Comparison of ENCODE assay signal across 22 cellular contexts in the genomic region with DNA sequence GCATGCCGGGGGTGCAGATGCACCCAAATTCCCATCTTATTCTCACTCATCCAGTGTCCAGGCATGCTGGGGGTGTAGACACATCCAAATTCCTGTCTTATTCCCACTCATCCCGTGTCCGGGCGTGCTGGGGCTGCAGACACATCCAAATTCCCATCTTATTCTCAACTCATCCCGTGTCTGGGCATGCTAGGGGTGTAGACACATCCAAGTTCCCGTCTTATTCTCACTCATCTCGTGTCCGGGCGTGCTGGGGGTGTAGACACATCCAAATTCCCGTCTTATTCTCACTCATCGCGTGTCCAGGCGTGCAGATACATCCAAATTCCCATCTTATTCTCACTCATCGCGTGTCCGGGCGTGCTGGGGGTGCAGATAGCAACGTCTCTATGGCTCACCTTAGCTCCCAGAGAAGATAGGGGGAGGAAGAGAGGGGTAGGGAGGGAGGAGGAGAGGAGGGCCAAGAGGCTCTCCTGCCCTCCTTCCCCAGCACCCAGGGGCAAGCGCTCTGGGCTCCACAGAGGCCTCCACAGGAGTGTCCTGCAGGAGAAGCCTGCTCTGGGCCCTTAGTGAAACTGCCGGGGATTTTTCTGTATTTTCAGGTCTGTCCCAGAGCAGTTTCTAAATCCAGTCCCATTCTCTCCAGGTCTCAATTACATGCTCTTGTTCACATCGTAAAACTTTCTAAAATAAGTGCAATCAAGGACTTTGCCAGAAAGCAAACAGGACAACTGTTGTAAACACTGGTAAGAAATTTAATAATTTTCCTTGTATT.
DNase-seq lines count a peak whose midpoint lies in the region; ATAC-seq, FAIRE-seq and TF ChIP-seq lines count a peak whose summit lies in the region.
"Had no signal": no experiment of that assay in that cellular context is flagged by ENCODE, and none has a peak within 500 bp of the region (broad histone marks: within the 10 kb centered on the region; RNA-seq: fewer than 3 reads in every experiment).

No MANE protein-coding gene starts in this region.

- no peak overlapping the region for H3K4me2 ChIP-seq in A549
- no peak overlapping the region for H3K4me2 ChIP-seq in H9 (ENCODE audit: insufficient read depth, insufficient read length, low read length)

- H3K9me3 Mint-ChIP-seq in H9 (peaks cover 12 to 17% of the 10 kb centered on the region in 2 experiments), naive B cell (peaks cover 0 to 15% (median 3%) of the 10 kb centered on the region in 7 donors)
- H3K9me3 Mint-ChIP-seq in effector memory CD8-positive, alpha-beta T cell, result peaks cover 6 to 13% of the 10 kb centered on the region in 2 donors

- H3K23me2 ChIP-seq in H9 (ENCODE audit: insufficient read length, low read depth, low read length, poor library complexity, severe bottlenecking), result no peaks in the 10 kb centered on the region

- H3K36me3 Mint-ChIP-seq in H9 (ENCODE audit: insufficient read depth in 1 of 3, low read depth in 3 of 3), result peaks cover 7 to 19% (median 10%) of the 10 kb centered on the region in 3 experiments
- peaks cover 6% of the 10 kb centered on the region for H3K36me3 Mint-ChIP-seq in effector memory CD8-positive, alpha-beta T cell (ENCODE audit: insufficient read depth)
- peaks cover 0 to 16% of the 10 kb centered on the region in 2 donors for H3K36me3 Mint-ChIP-seq in naive B cell

- H3K79me2 ChIP-seq in H9 (ENCODE audit: insufficient read depth, low read length), result no peaks in the 10 kb centered on the region

- H2BK12ac ChIP-seq in H9 (ENCODE audit: insufficient read length, low read depth, low read length), result no peak overlapping the region

- no peak overlapping the region for H2BK120ac ChIP-seq in H9 (ENCODE audit: low read depth, low read length, poor library complexity, severe bottlenecking)

- no peak overlapping the region for H2BK5ac ChIP-seq in H9 (ENCODE audit: insufficient read length, low read length)

- no peak overlapping the region for H3K4ac ChIP-seq in H9 (ENCODE audit: low read depth, low read length)

- no peak for TF ChIP-seq CTCF in A549 (IDR thresholded peaks at IDR 0.05)
- TF ChIP-seq CTCF in H9 (conservative IDR thresholded peaks at IDR 0.05), result no peak

- POLR2A ChIA-PET in A549 (lab: Yijun Ruan, JAX), result no interaction called here

- H3K4me1 Mint-ChIP-seq in H9 (no peaks in the 10 kb centered on the region), naive B cell (peaks cover 3 to 16% (median 7%) of the 10 kb centered on the region in 3 donors)
- peaks cover 16 to 20% of the 10 kb centered on the region in 2 donors for H3K4me1 Mint-ChIP-seq in effector memory CD8-positive, alpha-beta T cell (ENCODE audit: low read depth in 2 of 2)

- H3K27me3 Mint-ChIP-seq in H9 (ENCODE audit: low read depth) (peaks cover 3% of the 10 kb centered on the region; the same call in 1 of the 2 replicates), naive B cell (no peaks in the 10 kb centered on the region)
- H3K27me3 Mint-ChIP-seq in effector memory CD8-positive, alpha-beta T cell, result no peaks in the 10 kb centered on the region

- H3K4me3 Mint-ChIP-seq in H9, result peak overlapping the region in 1 of 2 experiments; percentile 43; a peak in 1 of 5 replicates
- no peak overlapping the region for H3K4me3 Mint-ChIP-seq in effector memory CD8-positive, alpha-beta T cell
- no peak overlapping the region for H3K4me3 Mint-ChIP-seq in naive B cell
- H3K4me3 Mint-ChIP-seq: activated naive CD8-positive, alpha-beta T cell treated with anti-CD3 and anti-CD28 coated beads, Interleukin-2, amount 50 U/mL, for 24 hours; T-helper 2 cell treated with Interferon-gamma antibody and Interleukin-4, amounts not matched to agents 5 μg/mL and 100 μg/mL, for 36 hours had no signal

- TF ChIP-seq EP300 in A549 (IDR thresholded peaks at IDR 0.05), result no peak

- H3K56ac ChIP-seq in H9 (ENCODE audit: insufficient read length, low read depth, low read length), result no peak overlapping the region

- H4K8ac ChIP-seq in H9 (replicated peaks; ENCODE audit: insufficient read length, low read depth, low read length), result no peak overlapping the region

- no peaks in the 10 kb centered on the region for H3K4me1 ChIP-seq in A549
- H3K4me1 ChIP-seq in H9 (ENCODE audit: insufficient read depth, low read length), result no peaks in the 10 kb centered on the region

- no peak overlapping the region for H2BK15ac ChIP-seq in H9 (ENCODE audit: low read depth, low read length)

- no peak for TF ChIP-seq POLR2A in A549 (IDR thresholded peaks at IDR 0.05; ENCODE audit: low read length)

- no peak overlapping the region for H3K18ac ChIP-seq in H9 (ENCODE audit: insufficient read length, low read depth, low read length)

- no peak overlapping the region for H3K14ac ChIP-seq in H9 (ENCODE audit: insufficient read depth, low read length)

- CTCF ChIA-PET in A549 (lab: Yijun Ruan, JAX), result no interaction called here

- no peak for DNase-seq in A549 (ENCODE audit: low read depth in 1 of 2, low spot score in 1 of 2)
- DNase-seq in H9, result peak; percentile 22
- DNase-seq in effector memory CD8-positive, alpha-beta T cell, result no peak
- DNase-seq in naive B cell, result no peak
- DNase-seq in amniotic stem cell (lab: John Stamatoyannopoulos, UW), result no peak
- DNase-seq in OCI-M1 (lab: John Stamatoyannopoulos, UW), result no peak
- DNase-seq in NCI-H774 (lab: John Stamatoyannopoulos, UW), result no peak
- DNase-seq in SHP77 treated with DMSO at 0.1 percent for 48 hours (lab: John Stamatoyannopoulos, UW), result no peak
- DNase-seq: activated naive CD8-positive, alpha-beta T cell treated with anti-CD3 and anti-CD28 coated beads, Interleukin-2, amount 50 U/mL, for 24 hours; activated T-cell treated with anti-CD3 and anti-CD28 coated beads, Interleukin-2, amount 50 U/mL, for 1 hour; effector CD4-positive, alpha-beta T cell; GDM1; hypothalamus; MM.1S; NCI-H1930; SIG-M5; stimulated activated CD4-positive, alpha-beta T cell treated with anti-CD3 and anti-CD28 coated beads, Interleukin-4, amount 100 ng/mL, for 24 hours had no signal

- H3K27ac ChIP-seq in A549 (peak overlapping the region in 1 of 2 experiments; percentile 0; a peak in 1 of 6 replicates), H9 (ENCODE audit: insufficient read length, low read depth, low read length) (no peak overlapping the region)
- H3K27ac ChIP-seq: thoracic aorta had no signal

- no peak overlapping the region for H2BK20ac ChIP-seq in H9 (ENCODE audit: low read depth, low read length, poor library complexity, severe bottlenecking)

- no peak overlapping the region for H3K27ac Mint-ChIP-seq in H9
- peak overlapping the region; percentile 54 to 61 for H3K27ac Mint-ChIP-seq in effector memory CD8-positive, alpha-beta T cell
- H3K27ac Mint-ChIP-seq in naive B cell, result peak overlapping the region in 4 of 6 donors; percentile 3 to 93 (median 40)
- H3K27ac Mint-ChIP-seq: activated naive CD8-positive, alpha-beta T cell treated with anti-CD3 and anti-CD28 coated beads, Interleukin-2, amount 50 U/mL, for 24 hours had no signal

- TF ChIP-seq RAD21 in A549 (conservative IDR thresholded peaks at IDR 0.05 in 1 of 2, IDR thresholded peaks at IDR 0.05 in 1 of 2), result no peak

- H4K20me1 ChIP-seq in H9 (ENCODE audit: control insufficient read depth, insufficient read depth, insufficient read length), result no peaks in the 10 kb centered on the region

- ATAC-seq in A549 (peak; percentile 27 to 56; a peak in 3 of 6 replicates), naive B cell (ENCODE audit: low read depth in 2 of 2) (no peak)
- ATAC-seq in effector memory CD8-positive, alpha-beta T cell (replicated peaks), result no peak
- ATAC-seq: activated naive CD8-positive, alpha-beta T cell treated with anti-CD3 and anti-CD28 coated beads, Interleukin-2, amount 50 U/mL, for 24 hours; GM12878; HepG2 had no signal

- no peak overlapping the region for H4K91ac ChIP-seq in H9 (ENCODE audit: insufficient read length, low read depth, low read length)

- H3T11ph ChIP-seq in H9 (ENCODE audit: low read length), result no peak overlapping the region

- no peaks in the 10 kb centered on the region for H3K27me3 ChIP-seq in H9 (ENCODE audit: insufficient read depth, low read length)

- no peak overlapping the region for H3K4me3 ChIP-seq in A549
- H3K4me3 ChIP-seq: GM12878, thoracic aorta had no signal

- H2AFZ ChIP-seq in H9 (ENCODE audit: low read length), result no peak overlapping the region

- no peak for FAIRE-seq in A549 (lab: Jason Lieb, UNC)
- FAIRE-seq: D721Med, GM12878, HepG2 had no signal

- no peak overlapping the region for H4K5ac ChIP-seq in H9 (ENCODE audit: insufficient read length, low read depth, low read length)

- H3K23ac ChIP-seq in H9 (ENCODE audit: insufficient read length, low read depth, low read length), result no peak overlapping the region

- H3K9me3 ChIP-seq in A549, result no peaks in the 10 kb centered on the region
- no peaks in the 10 kb centered on the region for H3K9me3 ChIP-seq in H9 (ENCODE audit: control insufficient read depth, low read depth, low read length)
- H3K9me3 ChIP-seq: thoracic aorta had no signal

- H3K9ac ChIP-seq in H9 (ENCODE audit: extremely low read depth, insufficient read length, low read length), result no peak overlapping the region

- H3K79me1 ChIP-seq in H9 (ENCODE audit: insufficient read depth, low read depth, low read length, poor library complexity, severe bottlenecking), result no peaks in the 10 kb centered on the region

- H2AK5ac ChIP-seq in H9 (ENCODE audit: insufficient read length, low read length), result no peak overlapping the region

- WGBS in A549 (ENCODE audit: missing lambda C conversion rate), result 94% methylated on average over 21 of the region's 21 CpGs
- WGBS in H9 (ENCODE audit: extremely low coverage, insufficient read length, low lambda C conversion rate), result no CpG with 5 or more reads among the region's 21 CpGs

TF ChIP-seq in A549, 52 proteins besides CTCF, POLR2A, EP300 and RAD21 (continues in another document):
- TF ChIP-seq FOXS1 (CRISPR knock-in tag; IDR thresholded peaks at IDR 0.05) (no peak), CBX8 (IDR thresholded peaks at IDR 0.05) (no peak), POLR2AphosphoS2 (conservative IDR thresholded peaks at IDR 0.05; ENCODE audit: low read length) (no peak), ZNF302 (CRISPR knock-in tag; IDR thresholded peaks at IDR 0.05) (no peak), KDM1A (IDR thresholded peaks at IDR 0.05; ENCODE audit: low read depth) (no peak), JUNB (IDR thresholded peaks at IDR 0.05) (no peak), TFCP2L1 (CRISPR knock-in tag; IDR thresholded peaks at IDR 0.05) (no peak), JUN (IDR thresholded peaks at IDR 0.05) (no peak), NPAS2 (CRISPR knock-in tag; IDR thresholded peaks at IDR 0.05; ENCODE audit: borderline replicate concordance) (no peak), MAZ (IDR thresholded peaks at IDR 0.05; ENCODE audit: borderline replicate concordance, low read depth, low read length) (no peak)
- TF ChIP-seq, protein P1, sequence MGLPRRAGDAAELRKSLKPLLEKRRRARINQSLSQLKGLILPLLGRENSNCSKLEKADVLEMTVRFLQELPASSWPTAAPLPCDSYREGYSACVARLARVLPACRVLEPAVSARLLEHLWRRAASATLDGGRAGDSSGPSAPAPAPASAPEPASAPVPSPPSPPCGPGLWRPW (IDR thresholded peaks at IDR 0.05), result no peak

Comparison
In these comparisons a context has a peak if more than half of its experiments do, and no peak if none do; other contexts are left out.
1. ATAC-seq: peak in A549 (2 of 2); none in effector memory CD8-positive, alpha-beta T cell (single experiment) and naive B cell (0 of 2).
2. H3K27ac Mint-ChIP-seq: peak in effector memory CD8-positive, alpha-beta T cell (2 of 2) and naive B cell (4 of 6); none in H9 (0 of 3).